1 cellular context compared by ENCODE assay signal in genomic region chr12:117192581-117192980, GRCh38.
A peak's percentile ranks its signal among the peaks of the same experiment; 100 is the strongest.
TF ChIP-seq lines count a peak whose summit lies in the region.

No MANE protein-coding gene starts in this region.

TF ChIP-seq in K562, 482 proteins besides CTCF, POLR2A, EP300 and RAD21:
- peak; percentile 5; the same call in 1 of the 2 replicates for TF ChIP-seq NFIC (IDR thresholded peaks at IDR 0.05)
